In the genomic region with DNA sequence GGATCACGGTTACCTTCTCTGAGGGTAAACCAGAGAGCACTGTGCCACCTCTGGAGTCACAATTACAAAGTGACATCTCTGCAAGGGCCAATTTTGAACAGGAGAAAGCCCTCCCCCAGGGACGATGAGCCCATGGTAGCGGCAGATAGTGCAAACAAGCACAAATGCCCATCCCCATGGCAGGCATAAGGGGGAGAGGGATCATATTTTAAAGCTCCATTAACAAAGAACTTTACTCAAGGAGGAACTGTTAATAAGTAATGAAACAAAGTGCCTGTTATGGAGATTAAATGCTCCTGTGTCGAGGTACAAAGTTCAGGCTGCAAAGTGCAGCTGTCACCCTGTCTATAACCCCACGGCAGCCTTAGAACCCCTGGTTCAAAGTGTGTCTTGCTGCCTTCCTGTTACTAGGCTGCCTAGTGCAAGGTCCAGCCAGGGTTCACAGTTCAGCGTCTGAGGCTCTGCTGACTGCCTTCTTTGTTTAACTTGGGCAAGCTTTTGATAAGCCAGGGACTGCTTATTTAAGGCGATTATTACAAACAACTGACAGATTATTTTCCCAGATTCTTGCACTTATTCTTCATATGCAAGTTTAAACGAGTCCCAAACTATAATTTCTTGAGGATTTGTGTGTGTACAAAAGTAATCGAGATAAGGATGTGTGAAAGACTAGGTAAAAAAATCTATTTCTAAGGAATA, we compare ENCODE assay signal across 14 cellular contexts.
DNase-seq lines count a peak whose midpoint lies in the region; ATAC-seq and FAIRE-seq lines count a peak whose summit lies in the region.
"Had no signal": no experiment of that assay in that cellular context is flagged by ENCODE, and none has a peak within 500 bp of the region (broad histone marks: within the 10 kb centered on the region; RNA-seq: fewer than 3 reads in every experiment).

No MANE protein-coding gene starts in this region.

- H3K27me3 ChIP-seq in endocrine pancreas (ENCODE audit: control insufficient read depth, insufficient read depth, low read length), result no peaks in the 10 kb centered on the region
- H3K27me3 ChIP-seq: SJSA1, thyroid gland had no signal

- DNase-seq in Ammon's horn (ENCODE audit: low spot score), result peak; percentile 8
- DNase-seq in LoVo (ENCODE audit: low spot score), result peak; percentile 85
- peak; percentile 92 for DNase-seq in mucosa of gallbladder (ENCODE audit: low spot score)
- DNase-seq in OCI-M1 (lab: John Stamatoyannopoulos, UW), result no peak
- DNase-seq in urothelium cell line (ENCODE audit: low spot score), result no peak
- DNase-seq in activated CD8-positive, alpha-beta memory T cell treated with anti-CD3 and anti-CD28 coated beads, Interleukin-2, amount 50 U/mL, for 4 hours, result no peak
- DNase-seq: H7, NCI-H446 had no signal

- H3K4me3 ChIP-seq in endocrine pancreas (ENCODE audit: control insufficient read depth, insufficient read depth, low read length), result peak overlapping the region; percentile 14
- H3K4me3 ChIP-seq: prostate gland, SJSA1, thyroid gland had no signal

- ATAC-seq in GM21515 (IDR thresholded peaks at IDR 0.05; ENCODE audit: unreplicated experiment), result no peak
- ATAC-seq: activated CD4-positive, CD25-positive, alpha-beta regulatory T cell treated with anti-CD3 and anti-CD28 coated beads, Interleukin-2, amount 50 U/mL, for 24 hours had no signal

- H3K9ac ChIP-seq in endocrine pancreas (ENCODE audit: control insufficient read depth, insufficient read depth, low read length), result no peak overlapping the region

- no peaks in the 10 kb centered on the region for H3K9me3 ChIP-seq in endocrine pancreas (ENCODE audit: control insufficient read depth, low read length)
- H3K9me3 ChIP-seq: prostate gland, SJSA1, thyroid gland had no signal

- no peaks in the 10 kb centered on the region for H3K36me3 ChIP-seq in endocrine pancreas (ENCODE audit: control insufficient read depth, insufficient read depth, low read length)
- H3K36me3 ChIP-seq: prostate gland, SJSA1, thyroid gland had no signal

- FAIRE-seq in urothelium cell line (lab: Jason Lieb, UNC), result no peak

- H3K4me1 ChIP-seq in endocrine pancreas (ENCODE audit: control insufficient read depth, insufficient read depth, low read length), result peaks cover 10% of the 10 kb centered on the region
- H3K4me1 ChIP-seq: prostate gland, SJSA1, thyroid gland had no signal

Comparison
In these comparisons a context has a peak if more than half of its experiments do, and no peak if none do; other contexts are left out.
1. DNase-seq: peak in Ammon's horn (single experiment), LoVo (single experiment) and mucosa of gallbladder (single experiment); none in OCI-M1 (single experiment), urothelium cell line (single experiment) and activated CD8-positive, alpha-beta memory T cell treated with anti-CD3 and anti-CD28 coated beads, Interleukin-2, amount 50 U/mL, for 4 hours (single experiment).